8 cellular contexts compared by ENCODE assay signal in genomic region chr11:9565822-9566560, GRCh38. TPM values are rescaled to one million over a fixed set of nuclear protein-coding genes. Genes with fewer than 3 reads are reported as not detected.
DNase-seq lines count a peak whose midpoint lies in the region; ATAC-seq, FAIRE-seq and TF ChIP-seq lines count a peak whose summit lies in the region.

No MANE protein-coding gene starts in this region.

- 1% methylated on average over 7 of the region's 7 CpGs for WGBS in A549 (ENCODE audit: missing lambda C conversion rate)
- WGBS in endodermal cell (ENCODE audit: insufficient coverage in 1 of 2, insufficient read length in 1 of 2), 2 experiments: 27 to 37% methylated on average over 7 of the region's 7 CpGs
- 10% methylated on average over 7 of the region's 7 CpGs for WGBS in transverse colon (ENCODE audit: low coverage in 1 of 2), 2 donors

- no peak overlapping the region for H3K4me3 Mint-ChIP-seq in endodermal cell

- in situ Hi-C loops in transverse colon (cut with MboI; ENCODE audit: low pct_ligation_motif_present in 1 of 4, low pct_unique_long_range_greater_than_20kb in 1 of 4, low sequenced_read_pairs in 3 of 4): no loop called here

- H3K4me2 ChIP-seq in A549: peak overlapping the region; percentile 89

- H3K36me3 ChIP-seq in endodermal cell (ENCODE audit: control insufficient read depth, insufficient read depth, low read length) (no peaks in the 10 kb centered on the region), mucosa of rectum (ENCODE audit: control insufficient read depth in 2 of 2, insufficient read depth in 2 of 2, low read length in 2 of 2) (no peaks in the 10 kb centered on the region), transverse colon (no peaks in the 10 kb centered on the region)

- H3K9me3 ChIP-seq in A549 (peaks cover 6% of the 10 kb centered on the region; the same call in 1 of the 3 replicates), endodermal cell (ENCODE audit: control insufficient read depth, low read length) (peaks cover 11% of the 10 kb centered on the region), mucosa of rectum (ENCODE audit: control insufficient read depth in 2 of 2, low read length in 2 of 2) (no peaks in the 10 kb centered on the region), transverse colon (no peaks in the 10 kb centered on the region)

- TF ChIP-seq POLR2A in A549 (IDR thresholded peaks at IDR 0.05; ENCODE audit: low read length): no peak
- TF ChIP-seq POLR2A in transverse colon (IDR thresholded peaks at IDR 0.05): peak; percentile 17

- DNase-seq in A549 (ENCODE audit: low read depth in 1 of 2, low spot score in 1 of 2) (peak; percentile 93 to 99), NCI-H2227 (lab: John Stamatoyannopoulos, UW; ENCODE audit: unreplicated experiment) (peak; percentile 30), endodermal cell (peak; percentile 88), transverse colon (peak; percentile 53)
- peak; percentile 51 to 60 for DNase-seq in activated CD4-positive, alpha-beta T cell treated with anti-CD3 and anti-CD28 coated beads for 4 hours

- no peak for TF ChIP-seq CTCF in A549 (IDR thresholded peaks at IDR 0.05)
- TF ChIP-seq CTCF in endodermal cell (conservative IDR thresholded peaks at IDR 0.05): no peak
- peak in 1 of 5 experiments; percentile 14 for TF ChIP-seq CTCF in transverse colon (IDR thresholded peaks at IDR 0.05)

- intact Hi-C loops in transverse colon (cut with DNase I; ENCODE audit: low total_unique reads): no loop called here

- TF ChIP-seq RAD21 in A549 (conservative IDR thresholded peaks at IDR 0.05 in 1 of 2, IDR thresholded peaks at IDR 0.05 in 1 of 2): peak in 1 of 2 experiments; percentile 33; a peak in 1 of 5 replicates

- ATAC-seq in A549: peak; percentile 91 to 97
- peak; percentile 92 for ATAC-seq in GM18520 (IDR thresholded peaks at IDR 0.05; ENCODE audit: unreplicated experiment)
- peak; percentile 74 for ATAC-seq in HG03025 (IDR thresholded peaks at IDR 0.05; ENCODE audit: low FRiP score, unreplicated experiment)

- peak; percentile 93 for FAIRE-seq in A549 (lab: Jason Lieb, UNC)

- H3K27me3 ChIP-seq in endodermal cell (ENCODE audit: control insufficient read depth, insufficient read depth, low read length, poor library complexity, severe bottlenecking) (no peaks in the 10 kb centered on the region), mucosa of rectum (ENCODE audit: control insufficient read depth in 2 of 2, insufficient read depth in 2 of 2, low read length in 2 of 2) (no peaks in the 10 kb centered on the region), transverse colon (no peaks in the 10 kb centered on the region)

- H3K36me3 Mint-ChIP-seq in endodermal cell (ENCODE audit: low read depth): peaks cover 4% of the 10 kb centered on the region

- H3K4me1 Mint-ChIP-seq in endodermal cell: peaks cover 37% of the 10 kb centered on the region

- no peaks in the 10 kb centered on the region for H3K27me3 Mint-ChIP-seq in endodermal cell (ENCODE audit: insufficient read depth)

- H3K4me3 ChIP-seq in A549 (peak overlapping the region; percentile 1; the same call in 1 of the 3 replicates), endodermal cell (ENCODE audit: low read length) (no peak overlapping the region), mucosa of rectum (ENCODE audit: low read length in 2 of 2) (no peak overlapping the region), transverse colon (no peak overlapping the region)

- TF ChIP-seq EP300 in A549 (IDR thresholded peaks at IDR 0.05) (peak; percentile 34 to 35; a peak in 2 of 5 replicates), transverse colon (IDR thresholded peaks at IDR 0.05; ENCODE audit: low read depth) (no peak)

- POLR2A ChIA-PET in A549 (lab: Yijun Ruan, JAX): interaction anchor here (1.0 to 1.3 kb wide), 4 partner anchors 10 to 107 kb away, joined by 3 to 8 read pairs (median 4); partner anchors contain the start of gene ZNF143

- H3K4me1 ChIP-seq in A549 (peaks cover 52% of the 10 kb centered on the region), endodermal cell (ENCODE audit: control insufficient read depth, insufficient read depth, low read length) (peaks cover 11% of the 10 kb centered on the region), mucosa of rectum (ENCODE audit: control insufficient read depth in 2 of 2, insufficient read depth in 2 of 2, low read length in 2 of 2) (peaks cover 13 to 37% of the 10 kb centered on the region in 2 donors), transverse colon (peaks cover 31 to 56% (median 42%) of the 10 kb centered on the region in 4 donors)

- H3K9ac ChIP-seq in endodermal cell (ENCODE audit: extremely low read depth, low read length, poor library complexity, severe bottlenecking) (peak overlapping the region; percentile 42), mucosa of rectum (ENCODE audit: low read depth in 1 of 2, low read length in 2 of 2) (peak overlapping the region in 1 of 2 donors; percentile 52)

- CTCF ChIA-PET in A549 (lab: Yijun Ruan, JAX): interaction anchor here (1.1 to 7.2 kb wide), 7 partner anchors 16 to 59 kb away, joined by 3 to 33 read pairs (median 4); no protein-coding TSS in a partner anchor

- peak overlapping the region; percentile 93 for H3K27ac Mint-ChIP-seq in endodermal cell

- H3K27ac ChIP-seq in A549 (peak overlapping the region; percentile 78 to 83), endodermal cell (ENCODE audit: low read depth, low read length) (peak overlapping the region; percentile 86), mucosa of rectum (ENCODE audit: low read depth in 2 of 2, low read length in 2 of 2) (peak overlapping the region; percentile 61 to 86), transverse colon (peak overlapping the region; percentile 87 to 98 (median 95))

- H3K9me3 Mint-ChIP-seq in endodermal cell: peaks cover 8% of the 10 kb centered on the region

TF ChIP-seq in A549, 52 proteins besides CTCF, POLR2A, EP300 and RAD21 (continues in another document):
- TF ChIP-seq BCL3 (IDR thresholded peaks at IDR 0.05) (peak; percentile 39; the same call in 1 of the 3 replicates), ATOH8 (CRISPR knock-in tag; IDR thresholded peaks at IDR 0.05; ENCODE audit: low read depth) (no peak), TFCP2L1 (CRISPR knock-in tag; IDR thresholded peaks at IDR 0.05) (no peak), SMC3 (IDR thresholded peaks at IDR 0.05) (no peak), MAX (IDR thresholded peaks at IDR 0.05) (peak; percentile 91), HDAC2 (IDR thresholded peaks at IDR 0.05) (no peak), NFE2L2 (conservative IDR thresholded peaks at IDR 0.05; ENCODE audit: low read length) (peak; percentile 36; the same call in 1 of the 2 replicates), ZNF302 (CRISPR knock-in tag; IDR thresholded peaks at IDR 0.05) (no peak), KDM1A (IDR thresholded peaks at IDR 0.05; ENCODE audit: low read depth) (no peak), ELK1 (IDR thresholded peaks at IDR 0.05; ENCODE audit: low read depth, low read length) (no peak), HOXB5 (CRISPR knock-in tag; IDR thresholded peaks at IDR 0.05) (peak; percentile 81), MAFK (IDR thresholded peaks at IDR 0.05; ENCODE audit: partially characterized antibody) (peak; percentile 95), BHLHE40 (IDR thresholded peaks at IDR 0.05; ENCODE audit: low read depth, low read length) (no peak), RCOR1 (IDR thresholded peaks at IDR 0.05; ENCODE audit: low read depth, low read length) (0 out of 2 replicates have a peak, but pooled peaks have one; percentile 66), GATA3 (IDR thresholded peaks at IDR 0.05; ENCODE audit: borderline replicate concordance) (peak; percentile 86; the same call in 1 of the 2 replicates), JUN (IDR thresholded peaks at IDR 0.05) (peak; percentile 82 to 88; a peak in 4 of 5 replicates), RFX5 (IDR thresholded peaks at IDR 0.05) (no peak; the same call in 1 of the 2 replicates), ESRRA (IDR thresholded peaks at IDR 0.05; ENCODE audit: borderline replicate concordance, low read length) (no peak), SREBF2 (IDR thresholded peaks at IDR 0.05) (no peak)

RNA-seq across cellular contexts. Expression of gene WEE1, which starts 7.5 kb away (rescaled TPM):
- 32.8 and 41.3 TPM in 2 replicates for polyA plus RNA-seq in A549 (2011; rRNA removed)
- polyA plus RNA-seq in A549 (2012; cell fraction: cytosol; rRNA removed): 13.2 and 15.5 TPM in 2 replicates
- polyA plus RNA-seq in A549 (2012; cell fraction: nucleus; rRNA removed): 24.6 and 34.6 TPM in 2 replicates
- polyA plus RNA-seq in A549 (2017; fragmentation: RNase III; extraction: RNeasy Plus Mini Kit Qiagen cat#74134 plus additional on column Dnase treatment): 18.6 to 19.5 TPM (median 18.6 TPM) in 3 replicates
- 20.2 and 32.0 TPM in 2 replicates for polyA minus RNA-seq in A549 (2011; rRNA and poly(A)+ RNA removed)
- 10 to 100 TPM; 80.1 to 93.5 TPM for total RNA-seq in endodermal cell
- polyA plus RNA-seq in endodermal cell (2013, experiment 1 of 2): 72.0 TPM
- polyA plus RNA-seq in endodermal cell (2013, experiment 2 of 2): 71.9 TPM
- total RNA-seq in transverse colon: 10 to 100 TPM in 3 of 4 donors, 1 to 10 TPM in 1; 7.9 to 48.2 (median 31.8) TPM

Comparison
In these comparisons a context has a peak if more than half of its experiments do, and no peak if none do; other contexts are left out.
1. DNase-seq: peak in every context shown above with its lines; median percentile 96 in A549; 88 in endodermal cell; 56 in activated CD4-positive, alpha-beta T cell treated with anti-CD3 and anti-CD28 coated beads for 4 hours; 53 in transverse colon; 30 in NCI-H2227.